Comparison of ENCODE assay signal across 13 cellular contexts in genomic region chr2:63012541-63012940, GRCh38. TPM values are rescaled to one million over a fixed set of nuclear protein-coding genes. Genes with fewer than 3 reads are reported as not detected.
"Had no signal": no experiment of that assay in that cellular context is flagged by ENCODE, and none has a peak within 500 bp of the region (broad histone marks: within the 10 kb centered on the region; RNA-seq: fewer than 3 reads in every experiment).

No MANE protein-coding gene starts in this region.

- DNase-seq: activated naive CD4-positive, alpha-beta T cell; activated naive CD8-positive, alpha-beta T cell treated with anti-CD3 and anti-CD28 coated beads, Interleukin-2, amount 50 U/mL, for 24 hours; foreskin melanocyte; head of caudate nucleus; ovary; stimulated activated CD4-positive, alpha-beta T cell treated with anti-CD3 and anti-CD28 coated beads, Interleukin-2, amount 100 ng/mL, for 48 hours; T-cell; T-helper 9 cell had no signal

- H3K27ac ChIP-seq: ascending aorta, cardiac muscle cell, ovary had no signal

- H3K36me3 ChIP-seq: cardiac muscle cell, ovary had no signal

- H3K9me3 Mint-ChIP-seq: activated naive CD8-positive, alpha-beta T cell treated with anti-CD3 and anti-CD28 coated beads, Interleukin-2, amount 50 U/mL, for 24 hours; stimulated activated memory B cell treated with anti-CD40 and anti-IgM and Interleukin-4, amounts not matched to agents 10 μg/mL and 1 μg/mL and 100 μg/mL, for 72 hours; T-cell had no signal

- H3K4me3 Mint-ChIP-seq: activated naive CD8-positive, alpha-beta T cell treated with anti-CD3 and anti-CD28 coated beads, Interleukin-2, amount 50 U/mL, for 24 hours; stimulated activated memory B cell treated with anti-CD40 and anti-IgM and Interleukin-4, amounts not matched to agents 10 μg/mL and 1 μg/mL and 100 μg/mL, for 72 hours; T-cell had no signal

- H3K27me3 Mint-ChIP-seq: activated naive CD8-positive, alpha-beta T cell treated with anti-CD3 and anti-CD28 coated beads, Interleukin-2, amount 50 U/mL, for 24 hours; stimulated activated memory B cell treated with anti-CD40 and anti-IgM and Interleukin-4, amounts not matched to agents 10 μg/mL and 1 μg/mL and 100 μg/mL, for 72 hours; T-cell had no signal

- ATAC-seq: activated naive CD8-positive, alpha-beta T cell treated with anti-CD3 and anti-CD28 coated beads, Interleukin-2, amount 50 U/mL, for 24 hours; stimulated activated memory B cell treated with anti-CD40 and anti-IgM and Interleukin-4, amounts not matched to agents 10 μg/mL and 1 μg/mL and 100 μg/mL, for 72 hours; T-cell had no signal

- H3K4me1 Mint-ChIP-seq: activated naive CD8-positive, alpha-beta T cell treated with anti-CD3 and anti-CD28 coated beads, Interleukin-2, amount 50 U/mL, for 24 hours; stimulated activated memory B cell treated with anti-CD40 and anti-IgM and Interleukin-4, amounts not matched to agents 10 μg/mL and 1 μg/mL and 100 μg/mL, for 72 hours; T-cell had no signal

- H3K27ac Mint-ChIP-seq: activated naive CD8-positive, alpha-beta T cell treated with anti-CD3 and anti-CD28 coated beads, Interleukin-2, amount 50 U/mL, for 24 hours; stimulated activated memory B cell treated with anti-CD40 and anti-IgM and Interleukin-4, amounts not matched to agents 10 μg/mL and 1 μg/mL and 100 μg/mL, for 72 hours; T-cell had no signal

- H3K9me3 ChIP-seq: ascending aorta, ovary had no signal

- H3K4me1 ChIP-seq: ascending aorta had no signal

- H3K27me3 ChIP-seq: ascending aorta, cardiac muscle cell, ovary had no signal

- H3K4me3 ChIP-seq: ascending aorta, cardiac muscle cell, ovary had no signal

RNA-seq across cellular contexts. Expression of gene OTX1, which starts 38.1 kb away (rescaled TPM):
- total RNA-seq: ascending aorta, T-cell, urinary bladder had no signal
- polyA plus RNA-seq: cardiac muscle cell, neural cell, urinary bladder had no signal
